ENCODE assay signal across 8 cellular contexts in the genomic region with DNA sequence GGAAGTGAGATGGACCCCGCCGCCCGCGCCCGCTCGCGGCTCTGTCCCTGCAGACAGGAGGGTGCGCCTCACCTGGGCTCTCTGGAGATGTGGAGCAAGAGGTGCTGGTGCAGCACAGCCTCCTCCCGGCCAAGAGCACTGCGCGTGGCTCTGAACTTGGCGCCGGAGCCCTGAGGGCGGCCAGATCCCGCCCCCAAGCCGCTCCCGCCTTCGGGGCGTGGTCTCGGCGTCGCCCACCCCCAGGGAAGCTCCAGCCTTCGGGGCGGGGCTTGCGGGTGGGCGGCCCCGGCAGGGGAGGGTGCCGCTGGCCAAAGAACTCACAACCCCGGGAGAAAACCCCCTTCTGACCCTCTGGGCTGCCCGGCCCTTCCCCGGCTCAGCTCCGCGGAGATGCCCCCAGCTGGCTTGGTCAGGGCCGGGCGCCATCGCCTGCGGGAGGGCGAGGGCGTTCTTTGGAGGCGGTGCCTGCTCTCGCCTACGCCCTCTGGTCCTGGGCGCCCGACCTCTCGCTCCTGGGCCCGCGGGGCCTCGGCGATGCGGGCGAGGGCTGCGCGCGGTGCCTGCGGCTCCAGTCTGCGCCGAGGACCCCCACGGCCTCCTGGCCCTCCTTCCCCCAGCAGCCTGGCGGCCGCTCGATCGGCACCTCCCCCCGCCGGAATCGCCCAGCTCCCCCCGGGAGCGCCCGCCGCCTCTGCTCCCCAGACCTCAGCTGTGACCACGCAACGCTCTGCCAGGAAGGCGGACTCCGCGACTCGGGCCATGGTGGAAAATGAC. TPM values are rescaled to one million over a fixed set of nuclear protein-coding genes. Genes with fewer than 3 reads are reported as not detected.
DNase-seq lines count a peak whose midpoint lies in the region; ATAC-seq and TF ChIP-seq lines count a peak whose summit lies in the region.

A gene with protein sequence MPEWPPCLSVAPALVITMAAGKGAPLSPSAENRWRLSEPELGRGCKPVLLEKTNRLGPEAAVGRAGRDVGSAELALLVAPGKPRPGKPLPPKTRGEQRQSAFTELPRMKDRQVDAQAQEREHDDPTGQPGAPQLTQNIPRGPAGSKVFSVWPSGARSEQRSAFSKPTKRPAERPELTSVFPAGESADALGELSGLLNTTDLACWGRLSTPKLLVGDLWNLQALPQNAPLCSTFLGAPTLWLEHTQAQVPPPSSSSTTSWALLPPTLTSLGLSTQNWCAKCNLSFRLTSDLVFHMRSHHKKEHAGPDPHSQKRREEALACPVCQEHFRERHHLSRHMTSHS (minus strand): TSS at position 146 of the 774 bp plus-strand sequence. CDS start 15,464 bp downstream, outside the sequence.

- peak; percentile 39 for DNase-seq in AG09319 (ENCODE audit: extremely low read depth, low read depth)
- DNase-seq in NCI-H526 (lab: John Stamatoyannopoulos, UW): peak; percentile 28 to 84
- peak; percentile 58 for DNase-seq in activated CD4-positive, alpha-beta T cell treated with anti-CD3 and anti-CD28 coated beads, Interleukin-2, amount 50 U/mL, for 4 hours
- peak; percentile 30 to 76 for DNase-seq in dermis microvascular lymphatic vessel endothelial cell (ENCODE audit: low read depth in 2 of 2)
- peak; percentile 90 to 91 (median 91) for DNase-seq in right lobe of liver
- DNase-seq in stimulated activated CD4-positive, alpha-beta T cell treated with anti-CD3 and anti-CD28 coated beads, Interleukin-2, amount 100 ng/mL, for 48 hours: peak; percentile 74 to 79

- no peaks in the 10 kb centered on the region for H3K27me3 ChIP-seq in right lobe of liver

- H3K36me3 ChIP-seq in right lobe of liver: no peaks in the 10 kb centered on the region

- ATAC-seq in GM19043 (IDR thresholded peaks at IDR 0.05; ENCODE audit: low read depth, unreplicated experiment) (peak; percentile 88), HG03342 (IDR thresholded peaks at IDR 0.05; ENCODE audit: unreplicated experiment) (peak; percentile 93), right lobe of liver (peak; percentile 99)

- WGBS in right lobe of liver (ENCODE audit: insufficient coverage, low coverage, low lambda C conversion rate, missing lambda C conversion rate): 1% methylated on average over 14 of the region's 75 CpGs

- H3K27ac ChIP-seq in right lobe of liver: peak within 1 kb of the TSS; percentile 11 to 58 (median 44)

- H3K4me3 ChIP-seq in right lobe of liver: peak within 1 kb of the TSS; percentile 65 to 70 (median 66)

- H3K9me3 ChIP-seq in right lobe of liver: no peaks in the 10 kb centered on the region

- TF ChIP-seq POLR2A in right lobe of liver (IDR thresholded peaks at IDR 0.05): peak; percentile 23

- intact Hi-C loops in right lobe of liver (cut with DNase I): loop anchor here (5.0 kb wide), 2 partner anchors 1097 to 1102 kb away; a partner anchor contains a TSS

- peaks cover 0 to 3% (median 0%) of the 10 kb centered on the region in 4 donors for H3K4me1 ChIP-seq in right lobe of liver

- TF ChIP-seq CTCF in AG09319 (IDR thresholded peaks at IDR 0.05; ENCODE audit: low read depth, low read length) (no peak), right lobe of liver (IDR thresholded peaks at IDR 0.05) (no peak)

RNA-seq across cellular contexts. Expression of the gene that starts here (rescaled TPM):
- 0.13 TPM in 2 replicates for total RNA-seq in dermis microvascular lymphatic vessel endothelial cell
- total RNA-seq in right lobe of liver: not detected

Comparison
In these comparisons a context has a peak if more than half of its experiments do, and no peak if none do; other contexts are left out.
1. Peak in every context shown above with its lines: DNase-seq, ATAC-seq, H3K4me3 ChIP-seq and H3K27ac ChIP-seq.
2. Peak in DNase-seq in dermis microvascular lymphatic vessel endothelial cell; RNA of the gene not detected or under 1 TPM.
3. Peak in DNase-seq, ATAC-seq, H3K4me3 ChIP-seq and H3K27ac ChIP-seq in right lobe of liver; RNA of the gene not detected or under 1 TPM.
4. DNase-seq: peak in every context shown above with its lines; median percentile 91 in right lobe of liver; 76 in stimulated activated CD4-positive, alpha-beta T cell treated with anti-CD3 and anti-CD28 coated beads, Interleukin-2, amount 100 ng/mL, for 48 hours; 58 in activated CD4-positive, alpha-beta T cell treated with anti-CD3 and anti-CD28 coated beads, Interleukin-2, amount 50 U/mL, for 4 hours; 56 in NCI-H526; 53 in dermis microvascular lymphatic vessel endothelial cell; 39 in AG09319.